10 cellular contexts compared by ENCODE assay signal in genomic region chr4:115090483-115091075, GRCh38. TPM values are rescaled to one million over a fixed set of nuclear protein-coding genes. Genes with fewer than 3 reads are reported as not detected.
A peak's percentile ranks its signal among the peaks of the same experiment; 100 is the strongest.
DNase-seq lines count a peak whose midpoint lies in the region; ATAC-seq lines count a peak whose summit lies in the region.
"Had no signal": no experiment of that assay in that cellular context is flagged by ENCODE, and none has a peak within 500 bp of the region (broad histone marks: within the 10 kb centered on the region; RNA-seq: fewer than 3 reads in every experiment).

No MANE protein-coding gene starts in this region.

- H4K20me1 ChIP-seq in Karpas-422 (ENCODE audit: insufficient read depth, low read depth, low read length), result no peaks in the 10 kb centered on the region

- H3K27me3 ChIP-seq in Karpas-422 (ENCODE audit: low read length), result no peaks in the 10 kb centered on the region
- H3K27me3 ChIP-seq: neutrophil had no signal

- no peaks in the 10 kb centered on the region for H3K79me2 ChIP-seq in Karpas-422 (ENCODE audit: low read length)

- no peak overlapping the region for H3K4me3 ChIP-seq in Karpas-422 (ENCODE audit: low read length)

- no peaks in the 10 kb centered on the region for H3K36me3 ChIP-seq in Karpas-422 (ENCODE audit: insufficient read depth, low read length)
- H3K36me3 ChIP-seq: neutrophil had no signal

- H3K9me3 ChIP-seq in Karpas-422 (ENCODE audit: low read length), result no peaks in the 10 kb centered on the region
- H3K9me3 ChIP-seq: neutrophil had no signal

- ATAC-seq in GM21367 (IDR thresholded peaks at IDR 0.05; ENCODE audit: unreplicated experiment), result peak; percentile 83

- no peak overlapping the region for H3K4me2 ChIP-seq in Karpas-422 (ENCODE audit: low read depth, low read length, poor library complexity, severe bottlenecking)

- no peaks in the 10 kb centered on the region for H3K9me2 ChIP-seq in Karpas-422 (replicated peaks; ENCODE audit: insufficient read depth, low read length)

- no peak overlapping the region for H2AFZ ChIP-seq in Karpas-422 (ENCODE audit: low read length)

- no peak overlapping the region for H3K9ac ChIP-seq in Karpas-422 (ENCODE audit: low read length)

- no peaks in the 10 kb centered on the region for H3K4me1 ChIP-seq in Karpas-422 (ENCODE audit: low read length)

- no peak overlapping the region for H3K27ac ChIP-seq in Karpas-422 (ENCODE audit: low read length)
- H3K27ac ChIP-seq: neutrophil had no signal

- DNase-seq in DMS53 (lab: John Stamatoyannopoulos, UW) (peak; percentile 76), Karpas-422 (peak; percentile 79), SHP77 treated with DMSO at 0.1 percent for 48 hours (lab: John Stamatoyannopoulos, UW) (peak; percentile 37), iPS-NIHi7 (ENCODE audit: extremely low spot score) (peak; percentile 22), amygdala (lab: John Stamatoyannopoulos, UW) (no peak)
- no peak for DNase-seq in NK-92 treated with Interleukin-12 subunit alpha and Interleukin-12 subunit beta, amount 100 ng/mL, for 24 hours (lab: John Stamatoyannopoulos, UW)
- no peak for DNase-seq in activated effector memory CD4-positive, alpha-beta T cell treated with anti-CD3 and anti-CD28 coated beads, Interleukin-2, amount 50 U/mL, for 16 hours

RNA-seq across cellular contexts. Expression of gene NDST4, which starts 22.8 kb away (rescaled TPM):
- total RNA-seq in Karpas-422 (2014; rRNA removed; shearing (Covaris generic); ENCODE audit: low replicate concordance), result not detected in 2 replicates
- total RNA-seq: T-helper 1 cell treated with Interleukin-12 subunit alpha and Interleukin-12 subunit beta and Interleukin-4 antibody, amounts not matched to agents 30 ng/mL and 1 ng/mL, for 36 hours had no signal

Comparison
In these comparisons a context has a peak if more than half of its experiments do, and no peak if none do; other contexts are left out.
1. DNase-seq: peak in DMS53 (single experiment), Karpas-422 (single experiment), SHP77 treated with DMSO at 0.1 percent for 48 hours (single experiment) and iPS-NIHi7 (single experiment); none in NK-92 treated with Interleukin-12 subunit alpha and Interleukin-12 subunit beta, amount 100 ng/mL, for 24 hours (single experiment), activated effector memory CD4-positive, alpha-beta T cell treated with anti-CD3 and anti-CD28 coated beads, Interleukin-2, amount 50 U/mL, for 16 hours (single experiment) and amygdala (0 of 56).